In the genomic region with DNA sequence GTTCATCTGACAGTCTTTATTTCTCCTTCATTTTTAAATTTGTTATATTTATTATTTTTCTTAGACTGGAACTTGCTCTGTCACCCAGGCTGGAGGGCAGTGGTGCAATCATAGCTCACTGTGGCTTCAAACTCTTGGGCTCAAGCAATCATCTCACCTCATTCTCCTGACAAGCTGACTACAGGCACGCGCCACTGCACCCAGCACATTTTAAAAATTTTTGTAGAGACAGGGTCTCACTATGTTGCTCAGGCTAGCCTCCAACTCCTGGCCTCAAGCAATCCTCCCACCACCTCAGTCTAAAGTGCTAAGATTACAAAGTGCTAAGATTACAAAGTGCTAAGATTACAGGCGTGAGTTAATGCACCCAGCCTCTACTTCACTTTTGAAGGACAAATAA, we compare ENCODE assay signal across 25 cellular contexts.
DNase-seq lines count a peak whose midpoint lies in the region; ATAC-seq and TF ChIP-seq lines count a peak whose summit lies in the region.
"Had no signal": no experiment of that assay in that cellular context is flagged by ENCODE, and none has a peak within 500 bp of the region (broad histone marks: within the 10 kb centered on the region; RNA-seq: fewer than 3 reads in every experiment).

No MANE protein-coding gene starts in this region.

- H3K27ac Mint-ChIP-seq in WTC11 (0 out of 2 replicates have a peak overlapping the region, but pooled peaks have one; percentile 61), natural killer cell (no peak overlapping the region)
- peak overlapping the region; percentile 47 for H3K27ac Mint-ChIP-seq in activated T-helper 17 cell treated with anti-CD3 and anti-CD28 coated beads, Interleukin-2, amount 50 U/mL, for 72 hours
- H3K27ac Mint-ChIP-seq: CD4-positive, alpha-beta memory T cell had no signal

- H3K36me3 Mint-ChIP-seq in WTC11: peaks cover 3% of the 10 kb centered on the region
- H3K36me3 Mint-ChIP-seq in activated T-helper 17 cell treated with anti-CD3 and anti-CD28 coated beads, Interleukin-2, amount 50 U/mL, for 72 hours (ENCODE audit: low read depth): peaks cover 78% of the 10 kb centered on the region
- peaks cover 16% of the 10 kb centered on the region for H3K36me3 Mint-ChIP-seq in natural killer cell

- H3K4me3 Mint-ChIP-seq in WTC11 (no peak overlapping the region), natural killer cell (no peak overlapping the region)
- H3K4me3 Mint-ChIP-seq in activated T-helper 17 cell treated with anti-CD3 and anti-CD28 coated beads, Interleukin-2, amount 50 U/mL, for 72 hours: no peak overlapping the region
- H3K4me3 Mint-ChIP-seq: CD14-positive monocyte; CD4-positive, alpha-beta memory T cell; CD4-positive, CD25-positive, alpha-beta regulatory T cell; CD8-positive, alpha-beta memory T cell had no signal

- H3K36me3 ChIP-seq in mesendoderm (ENCODE audit: control insufficient read depth, insufficient read depth, low read length): no peaks in the 10 kb centered on the region
- no peaks in the 10 kb centered on the region for H3K36me3 ChIP-seq in trophoblast cell (ENCODE audit: control insufficient read depth in 1 of 2, insufficient read depth in 2 of 2, low read length in 2 of 2)
- H3K36me3 ChIP-seq: BLaER1 had no signal

- no peak for ATAC-seq in WTC11
- ATAC-seq in activated T-helper 17 cell treated with anti-CD3 and anti-CD28 coated beads, Interleukin-2, amount 50 U/mL, for 72 hours (replicated peaks): no peak
- no peak for ATAC-seq in natural killer cell
- ATAC-seq in GM19324 (IDR thresholded peaks at IDR 0.05; ENCODE audit: low FRiP score, unreplicated experiment): no peak
- ATAC-seq: GM12878 had no signal

- no peak overlapping the region for H3K56ac ChIP-seq in mesendoderm (ENCODE audit: low read length)

- H3K18ac ChIP-seq in mesendoderm (ENCODE audit: low read length) (no peak overlapping the region), trophoblast cell (ENCODE audit: low read length) (no peak overlapping the region)

- H3K27me3 ChIP-seq in mesendoderm (ENCODE audit: insufficient read depth, low read length, poor library complexity): no peaks in the 10 kb centered on the region
- H3K27me3 ChIP-seq in trophoblast cell (ENCODE audit: insufficient read depth, low read length): no peaks in the 10 kb centered on the region
- no peaks in the 10 kb centered on the region for H3K27me3 ChIP-seq in dorsolateral prefrontal cortex
- H3K27me3 ChIP-seq: BE2C, BLaER1 had no signal

- no peak overlapping the region for H4K12ac ChIP-seq in trophoblast cell (ENCODE audit: low read depth, low read length)

- H2AFZ ChIP-seq in trophoblast cell (ENCODE audit: insufficient read depth, low read length, poor library complexity): no peak overlapping the region

- POLR2A ChIA-PET in WTC11 (lab: Charles Lee): no interaction called here

- H2BK5ac ChIP-seq in mesendoderm (ENCODE audit: low read length) (no peak overlapping the region), trophoblast cell (ENCODE audit: low read depth, low read length, poor library complexity) (no peak overlapping the region)

- H3K23ac ChIP-seq in mesendoderm (ENCODE audit: low read length) (no peak overlapping the region), trophoblast cell (ENCODE audit: low read length) (no peak overlapping the region)

- WGBS in mesendoderm (ENCODE audit: extremely low coverage, insufficient coverage, low lambda C conversion rate): no CpG with 5 or more reads among the region's 3 CpGs
- no CpG with 5 or more reads among the region's 3 CpGs for WGBS in trophoblast cell (ENCODE audit: extremely low coverage, insufficient coverage, insufficient read length)

- no peak for DNase-seq in WTC11 (ENCODE audit: low spot score)
- peak; percentile 11 for DNase-seq in mesendoderm
- peak; percentile 72 to 80 for DNase-seq in trophoblast cell
- DNase-seq in natural killer cell: no peak
- no peak for DNase-seq in dorsolateral prefrontal cortex
- DNase-seq: 8988T; ACHN; BE2C; C1 segment of cervical spinal cord; CD4-positive, alpha-beta memory T cell; CD4-positive, CD25-positive, alpha-beta regulatory T cell; CD8-positive, alpha-beta memory T cell; COR-L47; DMS 273 treated with DMSO at 0.1 percent for 48 hours; DMS153; DMS53; DMS79; DND-41; EL; GDM1 had no signal

- H3K14ac ChIP-seq in trophoblast cell (ENCODE audit: low read length): no peak overlapping the region

- H3K4ac ChIP-seq in mesendoderm (ENCODE audit: low read depth, low read length): no peak overlapping the region
- no peak overlapping the region for H3K4ac ChIP-seq in trophoblast cell (ENCODE audit: low read depth, low read length)

- H3K4me3 ChIP-seq in mesendoderm (ENCODE audit: low read length) (no peak overlapping the region), trophoblast cell (ENCODE audit: low read depth, low read length) (no peak overlapping the region), dorsolateral prefrontal cortex (no peak overlapping the region)
- H3K4me3 ChIP-seq: BLaER1, GM12878 had no signal

- intact Hi-C loops in natural killer cell (cut with micrococcal nuclease) (no loop called here), dorsolateral prefrontal cortex (cut with DNase I) (no loop called here)

- H4K91ac ChIP-seq in trophoblast cell (ENCODE audit: low read depth, low read length): no peak overlapping the region

- no peak overlapping the region for H2BK120ac ChIP-seq in mesendoderm (ENCODE audit: low read depth, low read length)
- H2BK120ac ChIP-seq in trophoblast cell (ENCODE audit: insufficient read depth, low read length, poor library complexity): no peak overlapping the region

- H3K27me3 Mint-ChIP-seq in WTC11 (ENCODE audit: low read depth): no peaks in the 10 kb centered on the region
- H3K27me3 Mint-ChIP-seq in activated T-helper 17 cell treated with anti-CD3 and anti-CD28 coated beads, Interleukin-2, amount 50 U/mL, for 72 hours: no peaks in the 10 kb centered on the region
- H3K27me3 Mint-ChIP-seq in natural killer cell (ENCODE audit: low read depth in 2 of 2): no peaks in the 10 kb centered on the region
- H3K27me3 Mint-ChIP-seq: CD4-positive, alpha-beta memory T cell; CD4-positive, CD25-positive, alpha-beta regulatory T cell; CD8-positive, alpha-beta memory T cell had no signal

- CTCF ChIA-PET in WTC11 (lab: Charles Lee): no interaction called here

- no peaks in the 10 kb centered on the region for H3K9me3 ChIP-seq in trophoblast cell (ENCODE audit: insufficient read depth, low read depth, low read length)
- H3K9me3 ChIP-seq: BE2C, BLaER1 had no signal

- H3K9me3 Mint-ChIP-seq in WTC11: no peaks in the 10 kb centered on the region
- H3K9me3 Mint-ChIP-seq in activated T-helper 17 cell treated with anti-CD3 and anti-CD28 coated beads, Interleukin-2, amount 50 U/mL, for 72 hours: no peaks in the 10 kb centered on the region
- no peaks in the 10 kb centered on the region for H3K9me3 Mint-ChIP-seq in natural killer cell
- H3K9me3 Mint-ChIP-seq: CD4-positive, alpha-beta memory T cell; CD8-positive, alpha-beta memory T cell had no signal

- no peaks in the 10 kb centered on the region for H3K4me1 Mint-ChIP-seq in WTC11
- no peaks in the 10 kb centered on the region for H3K4me1 Mint-ChIP-seq in activated T-helper 17 cell treated with anti-CD3 and anti-CD28 coated beads, Interleukin-2, amount 50 U/mL, for 72 hours
- H3K4me1 Mint-ChIP-seq in natural killer cell: no peaks in the 10 kb centered on the region
- H3K4me1 Mint-ChIP-seq: CD14-positive monocyte had no signal

- no peak overlapping the region for H2BK12ac ChIP-seq in trophoblast cell (ENCODE audit: low read length)

- TF ChIP-seq CTCF in WTC11 (IDR thresholded peaks at IDR 0.05): no peak
- TF ChIP-seq CTCF in natural killer cell (IDR thresholded peaks at IDR 0.05): no peak
- TF ChIP-seq CTCF in dorsolateral prefrontal cortex (IDR thresholded peaks at IDR 0.05 in 54 of 56, conservative IDR thresholded peaks at IDR 0.05 in 2 of 56; ENCODE audit: low read depth in 1 of 56, partially characterized antibody in 56 of 56): no peak

- no peaks in the 10 kb centered on the region for H3K4me1 ChIP-seq in mesendoderm (ENCODE audit: control insufficient read depth, low read depth, low read length)
- no peaks in the 10 kb centered on the region for H3K4me1 ChIP-seq in trophoblast cell (ENCODE audit: control insufficient read depth in 1 of 2, insufficient read depth in 2 of 2, low read length in 2 of 2)
- H3K4me1 ChIP-seq: BE2C, BLaER1 had no signal

- H4K8ac ChIP-seq in mesendoderm (ENCODE audit: low read depth, low read length): no peak overlapping the region
- no peak overlapping the region for H4K8ac ChIP-seq in trophoblast cell (ENCODE audit: low read depth, low read length)

- H2BK15ac ChIP-seq in mesendoderm (replicated peaks; ENCODE audit: low read depth): no peak overlapping the region

- no peak overlapping the region for H4K5ac ChIP-seq in mesendoderm (ENCODE audit: low read length)

- H3K27ac ChIP-seq in mesendoderm (ENCODE audit: low read depth, low read length): no peak overlapping the region
- no peak overlapping the region for H3K27ac ChIP-seq in trophoblast cell (ENCODE audit: low read depth, low read length)
- H3K27ac ChIP-seq in dorsolateral prefrontal cortex: no peak overlapping the region
- H3K27ac ChIP-seq: BLaER1 had no signal

- H3K9ac ChIP-seq in mesendoderm (ENCODE audit: low read length) (no peak overlapping the region), trophoblast cell (ENCODE audit: low read length) (no peak overlapping the region)
- H3K9ac ChIP-seq: BLaER1 had no signal

- no peaks in the 10 kb centered on the region for H3K79me1 ChIP-seq in mesendoderm (ENCODE audit: low read length)
- no peaks in the 10 kb centered on the region for H3K79me1 ChIP-seq in trophoblast cell (ENCODE audit: low read length)

- H3K4me2 ChIP-seq in mesendoderm (ENCODE audit: low read length) (no peak overlapping the region), trophoblast cell (ENCODE audit: low read length) (no peak overlapping the region)
- H3K4me2 ChIP-seq: BLaER1 had no signal

- H3K79me2 ChIP-seq in mesendoderm (ENCODE audit: control insufficient read depth, insufficient read depth, low read length): no peaks in the 10 kb centered on the region
- no peaks in the 10 kb centered on the region for H3K79me2 ChIP-seq in trophoblast cell (ENCODE audit: control insufficient read depth, insufficient read depth, low read length, poor library complexity)

- H2AK5ac ChIP-seq in mesendoderm (ENCODE audit: low read length): no peak overlapping the region
- no peak overlapping the region for H2AK5ac ChIP-seq in trophoblast cell (ENCODE audit: low read length)

TF ChIP-seq in WTC11, 78 proteins besides CTCF, POLR2A, EP300 and RAD21 (continues in another document):
- TF ChIP-seq, protein P1, sequence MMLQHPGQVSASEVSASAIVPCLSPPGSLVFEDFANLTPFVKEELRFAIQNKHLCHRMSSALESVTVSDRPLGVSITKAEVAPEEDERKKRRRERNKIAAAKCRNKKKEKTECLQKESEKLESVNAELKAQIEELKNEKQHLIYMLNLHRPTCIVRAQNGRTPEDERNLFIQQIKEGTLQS (CRISPR knock-in tag; conservative IDR thresholded peaks at IDR 0.05): no peak

Comparison
In these comparisons a context has a peak if more than half of its experiments do, and no peak if none do; other contexts are left out.
1. DNase-seq: peak in mesendoderm (single experiment) and trophoblast cell (2 of 2); none in WTC11 (single experiment), natural killer cell (single experiment) and dorsolateral prefrontal cortex (0 of 10).
2. H3K27ac Mint-ChIP-seq: peak in WTC11 (single experiment) and activated T-helper 17 cell treated with anti-CD3 and anti-CD28 coated beads, Interleukin-2, amount 50 U/mL, for 72 hours (single experiment); none in natural killer cell (0 of 2).